Comparison of ENCODE assay signal across 20 cellular contexts in the genomic region with DNA sequence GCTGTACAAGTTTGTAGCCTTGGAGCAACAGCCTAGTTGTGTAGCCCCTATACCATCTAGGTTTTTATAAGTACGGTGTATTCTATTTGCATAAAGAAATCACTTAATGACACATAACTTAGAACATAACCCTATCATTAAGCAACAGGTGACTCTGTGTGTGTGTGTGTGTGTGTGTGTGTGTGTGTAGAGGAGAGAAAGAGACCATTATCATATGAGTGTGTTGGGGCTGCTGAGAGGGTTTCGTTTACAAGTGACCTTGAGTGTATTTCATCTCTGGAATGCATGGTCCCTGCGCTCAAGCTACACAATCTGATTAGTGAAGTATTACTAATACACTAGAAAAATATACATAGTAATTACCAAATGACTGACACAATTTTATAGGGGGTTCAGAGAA.
A peak's percentile ranks its signal among the peaks of the same experiment; 100 is the strongest.
DNase-seq lines count a peak whose midpoint lies in the region; ATAC-seq and TF ChIP-seq lines count a peak whose summit lies in the region.
"Had no signal": no experiment of that assay in that cellular context is flagged by ENCODE, and none has a peak within 500 bp of the region (broad histone marks: within the 10 kb centered on the region; RNA-seq: fewer than 3 reads in every experiment).

No MANE protein-coding gene starts in this region.

- intact Hi-C loops in ascending aorta (cut with DNase I), result no loop called here
- intact Hi-C loops in gastrocnemius medialis (cut with DNase I; ENCODE audit: low total_unique reads), result no loop called here
- intact Hi-C loops in thyroid gland (cut with DNase I), result no loop called here

- H3K27ac ChIP-seq in DOHH2 (ENCODE audit: low read depth, low read length), result peak overlapping the region; percentile 96
- H3K27ac ChIP-seq in ascending aorta, result no peak overlapping the region
- H3K27ac ChIP-seq in WERI-Rb-1, result no peak overlapping the region
- no peak overlapping the region for H3K27ac ChIP-seq in gastrocnemius medialis
- H3K27ac ChIP-seq in thyroid gland, result no peak overlapping the region
- H3K27ac ChIP-seq: A549, RWPE1, SK-N-MC had no signal

- DNase-seq in GM06990 (ENCODE audit: extremely low read depth, insufficient read length), result peak; percentile 13
- DNase-seq in NCI-H526 treated with DMSO at 0.1 percent for 48 hours (lab: John Stamatoyannopoulos, UW), result peak; percentile 68
- peak; percentile 32 for DNase-seq in amniotic epithelial cell (ENCODE audit: low read depth)
- DNase-seq in ascending aorta (ENCODE audit: low spot score in 2 of 2), result no peak
- no peak for DNase-seq in WERI-Rb-1
- DNase-seq in gastrocnemius medialis, result no peak
- DNase-seq in thyroid gland, result no peak
- DNase-seq: DMS53, GOT3, HCEC 1CT, NCI-H1105 treated with DMSO at 0.1 percent for 48 hours, NCI-H1694 treated with DMSO at 0.1 percent for 48 hours, NCI-H2107, NCI-H2227 treated with DMSO at 0.1 percent for 48 hours, NCI-H510A treated with DMSO at 0.1 percent for 48 hours, SHP77 treated with DMSO at 0.1 percent for 48 hours had no signal

- H3K36me3 ChIP-seq in DOHH2 (ENCODE audit: control insufficient read depth, low read length) (peaks cover 56% of the 10 kb centered on the region), GM06990 (ENCODE audit: control insufficient read depth, insufficient read depth, low read length) (no peaks in the 10 kb centered on the region; the same call in 1 of the 2 replicates), ascending aorta (no peaks in the 10 kb centered on the region), WERI-Rb-1 (no peaks in the 10 kb centered on the region), gastrocnemius medialis (no peaks in the 10 kb centered on the region), thyroid gland (no peaks in the 10 kb centered on the region)

- TF ChIP-seq CTCF in DOHH2 (IDR thresholded peaks at IDR 0.05; ENCODE audit: low read depth, low read length, poor library complexity, severe bottlenecking) (no peak), GM06990 (IDR thresholded peaks at IDR 0.05; ENCODE audit: insufficient read depth, low read length, poor library complexity, severe bottlenecking) (no peak), ascending aorta (IDR thresholded peaks at IDR 0.05) (no peak), WERI-Rb-1 (IDR thresholded peaks at IDR 0.05; ENCODE audit: low read depth, low read length) (no peak), gastrocnemius medialis (IDR thresholded peaks at IDR 0.05 in 4 of 5, conservative IDR thresholded peaks at IDR 0.05 in 1 of 5) (no peak), thyroid gland (IDR thresholded peaks at IDR 0.05) (no peak)

- H3K9me3 ChIP-seq in DOHH2 (ENCODE audit: control insufficient read depth, insufficient read depth, low read length), result no peaks in the 10 kb centered on the region
- no peaks in the 10 kb centered on the region for H3K9me3 ChIP-seq in ascending aorta
- H3K9me3 ChIP-seq in WERI-Rb-1 (ENCODE audit: severe bottlenecking), result no peaks in the 10 kb centered on the region
- H3K9me3 ChIP-seq in gastrocnemius medialis, result no peaks in the 10 kb centered on the region
- no peaks in the 10 kb centered on the region for H3K9me3 ChIP-seq in thyroid gland
- H3K9me3 ChIP-seq: A549 had no signal

- TF ChIP-seq POLR2A in gastrocnemius medialis (IDR thresholded peaks at IDR 0.05), result no peak
- TF ChIP-seq POLR2A in thyroid gland (IDR thresholded peaks at IDR 0.05), result no peak

- peak overlapping the region; percentile 60 for H3K4me2 ChIP-seq in DOHH2 (ENCODE audit: low read length)
- H3K4me2 ChIP-seq: A549 had no signal

- H3K27me3 ChIP-seq in DOHH2 (ENCODE audit: control insufficient read depth, low read length), result no peaks in the 10 kb centered on the region
- H3K27me3 ChIP-seq in GM06990 (replicated peaks; ENCODE audit: control insufficient read depth, insufficient read depth, low read length), result no peaks in the 10 kb centered on the region
- no peaks in the 10 kb centered on the region for H3K27me3 ChIP-seq in ascending aorta
- H3K27me3 ChIP-seq in WERI-Rb-1 (ENCODE audit: insufficient read depth, low read depth, severe bottlenecking), result no peaks in the 10 kb centered on the region
- no peaks in the 10 kb centered on the region for H3K27me3 ChIP-seq in gastrocnemius medialis
- no peaks in the 10 kb centered on the region for H3K27me3 ChIP-seq in thyroid gland

- WGBS in thyroid gland, 2 donors, result 86 to 93% methylated on average over 3 of the region's 3 CpGs

- H3K4me3 ChIP-seq in DOHH2 (ENCODE audit: low read length), result peak overlapping the region; percentile 58
- no peak overlapping the region for H3K4me3 ChIP-seq in GM06990 (replicated peaks; ENCODE audit: low read depth, low read length)
- no peak overlapping the region for H3K4me3 ChIP-seq in ascending aorta
- H3K4me3 ChIP-seq in WERI-Rb-1 (ENCODE audit: low read depth, low read length), result no peak overlapping the region
- no peak overlapping the region for H3K4me3 ChIP-seq in gastrocnemius medialis
- H3K4me3 ChIP-seq in thyroid gland (replicated peaks in 1 of 3), result no peak overlapping the region
- H3K4me3 ChIP-seq: A549, SK-N-MC had no signal

- H3K4me1 ChIP-seq in DOHH2 (ENCODE audit: control insufficient read depth, low read length), result peaks cover 90% of the 10 kb centered on the region
- no peaks in the 10 kb centered on the region for H3K4me1 ChIP-seq in ascending aorta
- no peaks in the 10 kb centered on the region for H3K4me1 ChIP-seq in gastrocnemius medialis
- H3K4me1 ChIP-seq in thyroid gland, result no peaks in the 10 kb centered on the region
- H3K4me1 ChIP-seq: A549 had no signal

- in situ Hi-C loops in gastrocnemius medialis (cut with MboI; ENCODE audit: low sequenced_read_pairs in 4 of 4), result loop anchor here in 2 of 4 donors (25.0 kb wide), 1 partner anchor 463 kb away; no protein-coding TSS in a partner anchor

- no peak for ATAC-seq in gastrocnemius medialis
- ATAC-seq: A549 had no signal

- H3K9me2 ChIP-seq in DOHH2 (replicated peaks; ENCODE audit: control insufficient read depth, low read length), result no peaks in the 10 kb centered on the region

- no peaks in the 10 kb centered on the region for H4K20me1 ChIP-seq in DOHH2 (ENCODE audit: control insufficient read depth, insufficient read depth, low read depth, low read length)

- peaks cover 23% of the 10 kb centered on the region for H3K79me2 ChIP-seq in DOHH2 (ENCODE audit: control insufficient read depth, low read length)

- peaks cover 62% of the 10 kb centered on the region for H3F3A ChIP-seq in DOHH2 (ENCODE audit: control insufficient read depth, insufficient read depth)

Comparison
In these comparisons a context has a peak if more than half of its experiments do, and no peak if none do; other contexts are left out.
1. DNase-seq: peak in GM06990 (single experiment), NCI-H526 treated with DMSO at 0.1 percent for 48 hours (single experiment) and amniotic epithelial cell (single experiment); none in ascending aorta (0 of 2), WERI-Rb-1 (single experiment), gastrocnemius medialis (0 of 2) and thyroid gland (0 of 2).